Comparison of ENCODE assay signal across 12 cellular contexts in the genomic region with DNA sequence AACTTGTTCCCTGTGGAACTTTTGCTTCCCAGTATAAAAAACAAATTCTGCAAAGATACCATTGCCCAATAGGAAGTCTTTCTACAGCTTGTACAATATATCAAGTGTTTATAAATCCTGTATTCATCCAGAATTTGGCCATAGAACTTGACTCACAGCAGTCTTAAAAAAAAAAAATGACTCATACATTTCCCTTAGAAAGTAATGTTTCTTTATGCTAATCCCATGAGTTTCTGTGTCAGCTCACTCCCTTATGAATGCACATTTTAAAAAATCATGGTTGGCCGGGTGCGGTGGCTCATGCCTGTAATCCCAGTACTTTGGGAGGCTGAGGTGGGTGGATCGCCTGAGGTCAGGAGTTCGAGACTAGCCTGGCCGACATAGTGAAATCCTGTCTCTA.
DNase-seq lines count a peak whose midpoint lies in the region; ATAC-seq, FAIRE-seq and TF ChIP-seq lines count a peak whose summit lies in the region.
"Had no signal": no experiment of that assay in that cellular context is flagged by ENCODE, and none has a peak within 500 bp of the region (broad histone marks: within the 10 kb centered on the region; RNA-seq: fewer than 3 reads in every experiment).

No MANE protein-coding gene starts in this region.

- H3K4me3 ChIP-seq in heart right ventricle (no peak overlapping the region), hepatocyte (no peak overlapping the region)
- H3K4me3 ChIP-seq: spleen had no signal

- H3K36me3 ChIP-seq in heart right ventricle (peaks cover 0 to 25% (median 0%) of the 10 kb centered on the region in 9 donors), hepatocyte (replicated peaks; ENCODE audit: insufficient read depth, low read depth) (no peaks in the 10 kb centered on the region)

- no peaks in the 10 kb centered on the region for H3K36me3 Mint-ChIP-seq in effector memory CD8-positive, alpha-beta T cell (ENCODE audit: insufficient read depth)

- H3K9me3 ChIP-seq in heart right ventricle (no peaks in the 10 kb centered on the region), hepatocyte (ENCODE audit: low read depth) (no peaks in the 10 kb centered on the region)
- H3K9me3 ChIP-seq: spleen had no signal

- H3K79me2 ChIP-seq in hepatocyte: no peaks in the 10 kb centered on the region

- peak overlapping the region in 7 of 10 donors; percentile 38 to 73 (median 59) for H3K27ac ChIP-seq in heart right ventricle
- H3K27ac ChIP-seq in hepatocyte: peak overlapping the region; percentile 78
- H3K27ac ChIP-seq: C4-2B, KMS-11 had no signal

- peaks cover 0 to 8% of the 10 kb centered on the region in 2 donors for H3K27me3 Mint-ChIP-seq in effector memory CD8-positive, alpha-beta T cell
- H3K27me3 Mint-ChIP-seq: activated T-helper 17 cell treated with anti-CD3 and anti-CD28 coated beads, Interleukin-2, amount 50 U/mL, for 72 hours had no signal

- no peak for FAIRE-seq in urothelium cell line (lab: Jason Lieb, UNC)

- DNase-seq in heart right ventricle: no peak
- DNase-seq in Right ventricle myocardium inferior (ENCODE audit: missing footprints): no peak
- peak; percentile 80 for DNase-seq in amniotic stem cell (lab: John Stamatoyannopoulos, UW)
- DNase-seq in hepatocyte (ENCODE audit: low spot score): peak; percentile 41
- DNase-seq in urothelium cell line (ENCODE audit: low spot score): peak; percentile 18
- DNase-seq in effector memory CD8-positive, alpha-beta T cell: no peak
- DNase-seq in NCI-H510A treated with DMSO at 0.1 percent for 48 hours (lab: John Stamatoyannopoulos, UW): no peak
- no peak for DNase-seq in stimulated activated CD4-positive, alpha-beta T cell treated with anti-CD3 and anti-CD28 coated beads, Interleukin-2, amount 100 ng/mL, for 48 hours
- DNase-seq: spleen had no signal

- intact Hi-C loops in heart right ventricle (cut with DNase I): no loop called here
- intact Hi-C loops in Right ventricle myocardium inferior (cut with DNase I): no loop called here

- H3K4me3 Mint-ChIP-seq in effector memory CD8-positive, alpha-beta T cell: no peak overlapping the region
- H3K4me3 Mint-ChIP-seq: activated T-helper 17 cell treated with anti-CD3 and anti-CD28 coated beads, Interleukin-2, amount 50 U/mL, for 72 hours had no signal

- peaks cover 0 to 60% (median 34%) of the 10 kb centered on the region in 9 donors for H3K4me1 ChIP-seq in heart right ventricle
- H3K4me1 ChIP-seq in hepatocyte (ENCODE audit: insufficient read depth): no peaks in the 10 kb centered on the region

- no peaks in the 10 kb centered on the region for H3K9me3 Mint-ChIP-seq in effector memory CD8-positive, alpha-beta T cell
- H3K9me3 Mint-ChIP-seq: activated T-helper 17 cell treated with anti-CD3 and anti-CD28 coated beads, Interleukin-2, amount 50 U/mL, for 72 hours had no signal

- WGBS in heart right ventricle, 2 donors: 78 to 81% methylated on average over 5 of the region's 5 CpGs
- 86% methylated on average over 5 of the region's 5 CpGs for WGBS in hepatocyte (ENCODE audit: low lambda C conversion rate, missing lambda C conversion rate)

- H3K4me2 ChIP-seq in hepatocyte: no peak overlapping the region

- H2AFZ ChIP-seq in hepatocyte: no peak overlapping the region

- H3K27ac Mint-ChIP-seq in effector memory CD8-positive, alpha-beta T cell: no peak overlapping the region
- H3K27ac Mint-ChIP-seq: activated T-helper 17 cell treated with anti-CD3 and anti-CD28 coated beads, Interleukin-2, amount 50 U/mL, for 72 hours had no signal

- peaks cover 19 to 32% of the 10 kb centered on the region in 2 donors for H3K4me1 Mint-ChIP-seq in effector memory CD8-positive, alpha-beta T cell (ENCODE audit: low read depth in 2 of 2)
- H3K4me1 Mint-ChIP-seq: activated T-helper 17 cell treated with anti-CD3 and anti-CD28 coated beads, Interleukin-2, amount 50 U/mL, for 72 hours had no signal

- no peaks in the 10 kb centered on the region for H3K27me3 ChIP-seq in heart right ventricle
- no peaks in the 10 kb centered on the region for H3K27me3 ChIP-seq in hepatocyte
- H3K27me3 ChIP-seq: spleen had no signal

- no peaks in the 10 kb centered on the region for H3K9me2 ChIP-seq in hepatocyte (replicated peaks; ENCODE audit: insufficient read depth)

- TF ChIP-seq CTCF in heart right ventricle (IDR thresholded peaks at IDR 0.05) (no peak), hepatocyte (IDR thresholded peaks at IDR 0.05; ENCODE audit: poor library complexity) (no peak)

- H4K20me1 ChIP-seq in hepatocyte (ENCODE audit: insufficient read depth, poor library complexity, severe bottlenecking): no peaks in the 10 kb centered on the region

- peak in 1 of 8 donors; percentile 30 for ATAC-seq in heart right ventricle
- no peak for ATAC-seq in Right ventricle myocardium inferior
- no peak for ATAC-seq in effector memory CD8-positive, alpha-beta T cell (replicated peaks)
- ATAC-seq: activated T-helper 17 cell treated with anti-CD3 and anti-CD28 coated beads, Interleukin-2, amount 50 U/mL, for 72 hours had no signal

Comparison
In these comparisons a context has a peak if more than half of its experiments do, and no peak if none do; other contexts are left out.
1. DNase-seq: peak in amniotic stem cell (single experiment), hepatocyte (single experiment) and urothelium cell line (single experiment); none in heart right ventricle (0 of 2), Right ventricle myocardium inferior (single experiment), effector memory CD8-positive, alpha-beta T cell (0 of 3), NCI-H510A treated with DMSO at 0.1 percent for 48 hours (single experiment) and stimulated activated CD4-positive, alpha-beta T cell treated with anti-CD3 and anti-CD28 coated beads, Interleukin-2, amount 100 ng/mL, for 48 hours (0 of 2).